23 cellular contexts compared by ENCODE assay signal in the genomic region with DNA sequence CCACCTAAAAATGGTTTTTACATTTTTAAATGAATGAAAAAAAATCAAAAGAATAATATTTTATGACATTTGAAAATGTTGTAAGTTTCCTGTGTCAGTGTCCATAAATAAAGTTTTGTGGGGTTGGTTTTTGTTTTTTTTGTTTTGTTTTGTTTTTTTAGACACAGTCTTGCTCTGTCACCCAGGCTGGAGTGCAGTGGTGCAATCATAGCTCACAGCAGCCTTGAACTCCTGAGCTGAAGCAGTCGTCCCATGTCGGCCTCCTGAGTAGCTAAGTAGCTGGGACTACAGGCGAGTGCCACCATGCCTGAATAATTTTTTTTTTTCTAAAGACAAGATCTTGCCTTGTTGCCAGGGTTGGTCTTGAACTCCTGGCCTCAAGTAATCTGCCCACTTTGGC. TPM values are rescaled to one million over a fixed set of nuclear protein-coding genes. Genes with fewer than 3 reads are reported as not detected.
DNase-seq lines count a peak whose midpoint lies in the region; ATAC-seq, FAIRE-seq and TF ChIP-seq lines count a peak whose summit lies in the region.
"Had no signal": no experiment of that assay in that cellular context is flagged by ENCODE, and none has a peak within 500 bp of the region (broad histone marks: within the 10 kb centered on the region; RNA-seq: fewer than 3 reads in every experiment).

No MANE protein-coding gene starts in this region.

- H3K27ac ChIP-seq in HepG2 (ENCODE audit: extremely low read length, insufficient read depth, low read length) (peak overlapping the region; percentile 56), right lobe of liver (no peak overlapping the region)
- H3K27ac ChIP-seq: A549 had no signal

- 6% methylated on average over 3 of the region's 3 CpGs for WGBS in HepG2 (ENCODE audit: low lambda C conversion rate)
- 41% methylated on average over 3 of the region's 3 CpGs for WGBS in right lobe of liver (ENCODE audit: insufficient coverage, low coverage, low lambda C conversion rate, missing lambda C conversion rate)

- H3K4me1 ChIP-seq in HepG2 (ENCODE audit: insufficient read depth, low read length) (peaks cover 62% of the 10 kb centered on the region), right lobe of liver (peaks cover 0 to 11% (median 0%) of the 10 kb centered on the region in 4 donors)

- peak; percentile 29 for DNase-seq in HepG2 (ENCODE audit: low spot score)
- no peak for DNase-seq in right lobe of liver
- no peak for DNase-seq in chondrocyte (ENCODE audit: low spot score)
- peak; percentile 27 for DNase-seq in osteocyte (ENCODE audit: extremely low spot score, unreplicated experiment)
- no peak for DNase-seq in islet precursor cell
- DNase-seq in stimulated activated CD4-positive, alpha-beta T cell treated with anti-CD3 and anti-CD28 coated beads, Interleukin-12 subunit alpha, Interleukin-12 subunit beta, amount 100 ng/mL, for 4 hours = no peak
- DNase-seq in NCI-H345 treated with DMSO at 0.1 percent for 48 hours (lab: John Stamatoyannopoulos, UW; ENCODE audit: unreplicated experiment) = no peak
- DNase-seq: 8988T; ACHN; AML-193; C1 segment of cervical spinal cord; Calu3; CD4-positive, alpha-beta memory T cell; COR-L47; DND-41; GOT3; HFFc6 had no signal

- peak overlapping the region; percentile 73 for H3K27ac Mint-ChIP-seq in chondrocyte (ENCODE audit: unreplicated experiment)
- H3K27ac Mint-ChIP-seq in osteocyte (ENCODE audit: unreplicated experiment) = peak overlapping the region; percentile 62
- H3K27ac Mint-ChIP-seq: CD4-positive, alpha-beta memory T cell; HFFc6 had no signal

- H3K36me3 ChIP-seq in HepG2 (replicated peaks in 1 of 2; ENCODE audit: control insufficient read depth in 1 of 2, insufficient read depth in 2 of 2, low read length in 2 of 2) (no peaks in the 10 kb centered on the region), right lobe of liver (no peaks in the 10 kb centered on the region)

- H3K4me3 ChIP-seq in HepG2 (replicated peaks in 1 of 3; ENCODE audit: insufficient read depth in 1 of 3, low read depth in 2 of 3, low read length in 3 of 3) = no peak overlapping the region
- H3K4me3 ChIP-seq in right lobe of liver = no peak overlapping the region
- H3K4me3 ChIP-seq: A549, HAP-1 had no signal

- H3K27me3 ChIP-seq in HepG2 (ENCODE audit: control insufficient read depth in 1 of 2, insufficient read depth in 2 of 2, low read length in 2 of 2) (no peaks in the 10 kb centered on the region; a peak in 1 of 5 replicates), right lobe of liver (no peaks in the 10 kb centered on the region)

- TF ChIP-seq POLR2A in HepG2 (IDR thresholded peaks at IDR 0.05; ENCODE audit: insufficient read depth in 1 of 2, low read depth in 2 of 2, low read length in 2 of 2) (no peak), right lobe of liver (IDR thresholded peaks at IDR 0.05) (no peak)

- H3K79me2 ChIP-seq in HepG2 (ENCODE audit: insufficient read depth, low read length) = peaks cover 14% of the 10 kb centered on the region

- H3K9me3 Mint-ChIP-seq in chondrocyte (ENCODE audit: low read depth) = no peaks in the 10 kb centered on the region
- no peaks in the 10 kb centered on the region for H3K9me3 Mint-ChIP-seq in osteocyte (ENCODE audit: unreplicated experiment)
- H3K9me3 Mint-ChIP-seq: CD4-positive, alpha-beta memory T cell; HFFc6 had no signal

- peak overlapping the region; percentile 45 for H3K4me2 ChIP-seq in HepG2 (ENCODE audit: low read depth, low read length)
- H3K4me2 ChIP-seq: A549 had no signal

- TF ChIP-seq EP300 in HepG2 (IDR thresholded peaks at IDR 0.05; ENCODE audit: low read depth in 2 of 2, low read length in 2 of 2) = no peak
- TF ChIP-seq EP300 in HepG2 (CRISPR knock-in tag; IDR thresholded peaks at IDR 0.05; ENCODE audit: borderline replicate concordance) = no peak

- no peak overlapping the region for H2AFZ ChIP-seq in HepG2 (ENCODE audit: low read length)

- POLR2A ChIA-PET in HepG2 (lab: Yijun Ruan, JAX) = interaction anchor here (1.5 kb wide), 1 partner anchor 14 kb away, joined by 3 read pairs; a partner anchor contains a TSS

- H3K27me3 Mint-ChIP-seq in chondrocyte (ENCODE audit: low read depth) (no peaks in the 10 kb centered on the region), osteocyte (ENCODE audit: unreplicated experiment) (no peaks in the 10 kb centered on the region)
- H3K27me3 Mint-ChIP-seq: CD4-positive, alpha-beta memory T cell had no signal

- no peak overlapping the region for H3K4me3 Mint-ChIP-seq in chondrocyte (ENCODE audit: unreplicated experiment)
- H3K4me3 Mint-ChIP-seq in osteocyte (ENCODE audit: unreplicated experiment) = no peak overlapping the region
- H3K4me3 Mint-ChIP-seq: CD4-positive, alpha-beta memory T cell; HFFc6 had no signal

- FAIRE-seq in HepG2 (lab: Jason Lieb, UNC) = no peak
- FAIRE-seq: A549, G401.6, GM12892, GM19239, H54 had no signal

- H3K4me1 Mint-ChIP-seq in chondrocyte (ENCODE audit: low read depth) (peaks cover 31% of the 10 kb centered on the region), osteocyte (ENCODE audit: unreplicated experiment) (peaks cover 34% of the 10 kb centered on the region)

- no TSS peak for BruUV-seq in HepG2 (replicated peaks; lab: Mats Ljungman, UMichigan)

- H3K9ac ChIP-seq in HepG2 (ENCODE audit: insufficient read depth, low read depth, low read length) = no peak overlapping the region

- no peaks in the 10 kb centered on the region for H3K9me3 ChIP-seq in HepG2 (ENCODE audit: low read length)
- H3K9me3 ChIP-seq in right lobe of liver = no peaks in the 10 kb centered on the region
- H3K9me3 ChIP-seq: A549, HAP-1 had no signal

- ATAC-seq in HepG2 = no peak
- ATAC-seq in right lobe of liver = no peak
- ATAC-seq: A549 had no signal

- in situ Hi-C loops in HepG2 (cut with HindIII; ENCODE audit: extremely low pct_ligation_motif_present, low pct_unique_long_range_greater_than_20kb) = loop anchor here (25.0 kb wide), 1 partner anchor 362 kb away; no protein-coding TSS in a partner anchor

- H3K36me3 Mint-ChIP-seq in chondrocyte (ENCODE audit: low read depth) (no peaks in the 10 kb centered on the region), osteocyte (ENCODE audit: unreplicated experiment) (no peaks in the 10 kb centered on the region)

- TF ChIP-seq RAD21 in HepG2 (CRISPR knock-in tag; IDR thresholded peaks at IDR 0.05) = no peak

- TF ChIP-seq CTCF in HepG2 (CRISPR knock-in tag; IDR thresholded peaks at IDR 0.05) (no peak), right lobe of liver (IDR thresholded peaks at IDR 0.05) (no peak), chondrocyte (IDR thresholded peaks at IDR 0.05) (no peak), osteocyte (IDR thresholded peaks at IDR 0.05) (no peak)

- intact Hi-C loops in HepG2 (cut with micrococcal nuclease; ENCODE audit: unreplicated experiment) = no loop called here
- intact Hi-C loops in right lobe of liver (cut with DNase I) = no loop called here

- no peaks in the 10 kb centered on the region; the same call in 1 of the 2 replicates for H4K20me1 ChIP-seq in HepG2 (ENCODE audit: insufficient read depth, low read length)

- CTCF ChIA-PET in HepG2 (lab: Yijun Ruan, JAX; ENCODE audit: low intra/inter-chr PET ratio, low total read pairs) = no interaction called here

RNA-seq across cellular contexts. Expression of a gene that starts 2.8 kb away (rescaled TPM):
- total RNA-seq in HepG2 (2016; rRNA removed; fragmentation: Illumina TruSeq; extraction: Trizol) = 33.0 and 67.1 TPM in 2 replicates
- 7.8 and 8.7 TPM in 2 replicates for total RNA-seq in HepG2 (2016; cell fraction: cytosol; rRNA removed; fragmentation: Illumina TruSeq; extraction: Trizol; ENCODE audit: low read depth)
- 35.9 and 65.9 TPM in 2 replicates for total RNA-seq in HepG2 (2016; cell fraction: insoluble cytoplasmic fraction; rRNA removed; fragmentation: Illumina TruSeq; extraction: Trizol)
- total RNA-seq in HepG2 (2016; cell fraction: membrane; rRNA removed; fragmentation: Illumina TruSeq; extraction: Trizol) = 12.8 and 15.8 TPM in 2 replicates
- total RNA-seq in HepG2 (2016; cell fraction: nucleus; rRNA removed; fragmentation: Illumina TruSeq; extraction: Trizol) = 56.9 and 66.9 TPM in 2 replicates
- polyA plus RNA-seq in HepG2 (2011; rRNA removed) = 113 and 128 TPM in 2 replicates
- polyA plus RNA-seq in HepG2 (2011; cell fraction: cytosol; rRNA removed) = 84.8 and 112 TPM in 2 replicates
- 44.6 and 56.4 TPM in 2 replicates for polyA plus RNA-seq in HepG2 (2011; cell fraction: nucleus; rRNA removed)
- 68.1 and 93.6 TPM in 2 replicates for polyA plus RNA-seq in HepG2 (2012)
- polyA plus RNA-seq in HepG2 (2016; cell fraction: cytosol; fragmentation: Illumina TruSeq; extraction: Trizol; ENCODE audit: low read depth) = 5.5 and 5.9 TPM in 2 replicates
- 29.1 and 32.5 TPM in 2 replicates for polyA plus RNA-seq in HepG2 (2016; cell fraction: insoluble cytoplasmic fraction; fragmentation: Illumina TruSeq; extraction: Trizol; ENCODE audit: low read depth)
- 10.1 and 10.8 TPM in 2 replicates for polyA plus RNA-seq in HepG2 (2016; cell fraction: membrane; fragmentation: Illumina TruSeq; extraction: Trizol; ENCODE audit: low read depth)
- 67.7 and 72.3 TPM in 2 replicates for polyA plus RNA-seq in HepG2 (2016; cell fraction: nucleus; fragmentation: Illumina TruSeq; extraction: Trizol; ENCODE audit: insufficient read depth, low read depth)
- polyA minus RNA-seq in HepG2 (2011; rRNA and poly(A)+ RNA removed; ENCODE audit: low replicate concordance) = 68.3 and 118 TPM in 2 replicates
- 52.8 and 100 TPM in 2 replicates for polyA minus RNA-seq in HepG2 (2011; cell fraction: cytosol; rRNA and poly(A)+ RNA removed)
- 33.3 and 50.8 TPM in 2 replicates for polyA minus RNA-seq in HepG2 (2011; cell fraction: nucleus; rRNA and poly(A)+ RNA removed)
- total RNA-seq in right lobe of liver = 10 to 100 TPM; 42.7 to 52.7 (median 49.4) TPM
- 80.5 to 96.4 TPM (median 95.4 TPM) in 3 replicates for total RNA-seq in chondrocyte
- total RNA-seq in osteocyte = 90.4 and 122 TPM in 2 replicates

RNA-seq across cellular contexts. Expression of a gene that starts 2.8 kb away (rescaled TPM):
- total RNA-seq in HepG2 (2016; rRNA removed; fragmentation: Illumina TruSeq; extraction: Trizol) (4.4 and 5.7 TPM in 2 replicates), right lobe of liver (1 to 10 TPM; 2.8 to 3.8 (median 3.4) TPM), chondrocyte (8.1 to 9.6 TPM (median 9.5 TPM) in 3 replicates), osteocyte (10.0 and 10.3 TPM in 2 replicates)
- 0.26 and 0.40 TPM in 2 replicates for total RNA-seq in HepG2 (2016; cell fraction: cytosol; rRNA removed; fragmentation: Illumina TruSeq; extraction: Trizol; ENCODE audit: low read depth)
- total RNA-seq in HepG2 (2016; cell fraction: insoluble cytoplasmic fraction; rRNA removed; fragmentation: Illumina TruSeq; extraction: Trizol) = 4.5 and 5.9 TPM in 2 replicates
- total RNA-seq in HepG2 (2016; cell fraction: membrane; rRNA removed; fragmentation: Illumina TruSeq; extraction: Trizol) = 1.4 and 1.6 TPM in 2 replicates
- total RNA-seq in HepG2 (2016; cell fraction: nucleus; rRNA removed; fragmentation: Illumina TruSeq; extraction: Trizol) = 11.1 and 12.5 TPM in 2 replicates
- 1.8 and 1.9 TPM in 2 replicates for polyA plus RNA-seq in HepG2 (2011; rRNA removed)
- 1.6 and 1.8 TPM in 2 replicates for polyA plus RNA-seq in HepG2 (2011; cell fraction: cytosol; rRNA removed)
- polyA plus RNA-seq in HepG2 (2011; cell fraction: nucleus; rRNA removed) = 5.0 and 5.7 TPM in 2 replicates
- 0.65 and 0.80 TPM in 2 replicates for polyA plus RNA-seq in HepG2 (2012)
- 0.08 and 0.10 TPM in 2 replicates for polyA plus RNA-seq in HepG2 (2016; cell fraction: cytosol; fragmentation: Illumina TruSeq; extraction: Trizol; ENCODE audit: low read depth)
- 0.82 and 0.84 TPM in 2 replicates for polyA plus RNA-seq in HepG2 (2016; cell fraction: insoluble cytoplasmic fraction; fragmentation: Illumina TruSeq; extraction: Trizol; ENCODE audit: low read depth)
- 0.21 and 0.29 TPM in 2 replicates for polyA plus RNA-seq in HepG2 (2016; cell fraction: membrane; fragmentation: Illumina TruSeq; extraction: Trizol; ENCODE audit: low read depth)
- 1.8 and 2.0 TPM in 2 replicates for polyA plus RNA-seq in HepG2 (2016; cell fraction: nucleus; fragmentation: Illumina TruSeq; extraction: Trizol; ENCODE audit: insufficient read depth, low read depth)
- polyA minus RNA-seq in HepG2 (2011; rRNA and poly(A)+ RNA removed; ENCODE audit: low replicate concordance) = 22.3 and 28.3 TPM in 2 replicates
- polyA minus RNA-seq in HepG2 (2011; cell fraction: cytosol; rRNA and poly(A)+ RNA removed) = 6.1 and 6.3 TPM in 2 replicates
- 14.9 and 19.1 TPM in 2 replicates for polyA minus RNA-seq in HepG2 (2011; cell fraction: nucleus; rRNA and poly(A)+ RNA removed)

RNA-seq across cellular contexts. Expression of a gene that starts 14.1 kb away (rescaled TPM):
- total RNA-seq in HepG2 (2016; rRNA removed; fragmentation: Illumina TruSeq; extraction: Trizol) (46.1 and 54.2 TPM in 2 replicates), right lobe of liver (10 to 100 TPM; 33.1 to 54.9 (median 46.8) TPM), chondrocyte (269 to 358 TPM (median 276 TPM) in 3 replicates), osteocyte (308 and 332 TPM in 2 replicates)
- total RNA-seq in HepG2 (2016; cell fraction: cytosol; rRNA removed; fragmentation: Illumina TruSeq; extraction: Trizol; ENCODE audit: low read depth) = 26.6 and 28.3 TPM in 2 replicates
- total RNA-seq in HepG2 (2016; cell fraction: insoluble cytoplasmic fraction; rRNA removed; fragmentation: Illumina TruSeq; extraction: Trizol) = 34.2 and 54.9 TPM in 2 replicates
- 85.6 and 91.0 TPM in 2 replicates for total RNA-seq in HepG2 (2016; cell fraction: membrane; rRNA removed; fragmentation: Illumina TruSeq; extraction: Trizol)
- total RNA-seq in HepG2 (2016; cell fraction: nucleus; rRNA removed; fragmentation: Illumina TruSeq; extraction: Trizol) = 39.9 and 50.8 TPM in 2 replicates
- 86.2 and 119 TPM in 2 replicates for polyA plus RNA-seq in HepG2 (2011; rRNA removed)
- polyA plus RNA-seq in HepG2 (2011; cell fraction: cytosol; rRNA removed) = 84.4 and 95.4 TPM in 2 replicates
- 22.0 and 27.3 TPM in 2 replicates for polyA plus RNA-seq in HepG2 (2011; cell fraction: nucleus; rRNA removed)
- 67.7 and 77.4 TPM in 2 replicates for polyA plus RNA-seq in HepG2 (2012)
- 56.8 and 61.8 TPM in 2 replicates for polyA plus RNA-seq in HepG2 (2016; cell fraction: cytosol; fragmentation: Illumina TruSeq; extraction: Trizol; ENCODE audit: low read depth)
- 67.1 and 72.0 TPM in 2 replicates for polyA plus RNA-seq in HepG2 (2016; cell fraction: insoluble cytoplasmic fraction; fragmentation: Illumina TruSeq; extraction: Trizol; ENCODE audit: low read depth)
- polyA plus RNA-seq in HepG2 (2016; cell fraction: membrane; fragmentation: Illumina TruSeq; extraction: Trizol; ENCODE audit: low read depth) = 112 and 133 TPM in 2 replicates
- 93.0 and 101 TPM in 2 replicates for polyA plus RNA-seq in HepG2 (2016; cell fraction: nucleus; fragmentation: Illumina TruSeq; extraction: Trizol; ENCODE audit: insufficient read depth, low read depth)
- 51.0 and 179 TPM in 2 replicates for polyA minus RNA-seq in HepG2 (2011; rRNA and poly(A)+ RNA removed; ENCODE audit: low replicate concordance)
- polyA minus RNA-seq in HepG2 (2011; cell fraction: cytosol; rRNA and poly(A)+ RNA removed) = 49.0 and 49.8 TPM in 2 replicates
- 10.0 and 11.6 TPM in 2 replicates for polyA minus RNA-seq in HepG2 (2011; cell fraction: nucleus; rRNA and poly(A)+ RNA removed)

Comparison
In these comparisons a context has a peak if more than half of its experiments do, and no peak if none do; other contexts are left out.
1. DNase-seq: peak in HepG2 (single experiment) and osteocyte (single experiment); none in right lobe of liver (0 of 3), chondrocyte (single experiment), islet precursor cell (single experiment), stimulated activated CD4-positive, alpha-beta T cell treated with anti-CD3 and anti-CD28 coated beads, Interleukin-12 subunit alpha, Interleukin-12 subunit beta, amount 100 ng/mL, for 4 hours (single experiment) and NCI-H345 treated with DMSO at 0.1 percent for 48 hours (single experiment).